17 cellular contexts compared by ENCODE assay signal in the genomic region with DNA sequence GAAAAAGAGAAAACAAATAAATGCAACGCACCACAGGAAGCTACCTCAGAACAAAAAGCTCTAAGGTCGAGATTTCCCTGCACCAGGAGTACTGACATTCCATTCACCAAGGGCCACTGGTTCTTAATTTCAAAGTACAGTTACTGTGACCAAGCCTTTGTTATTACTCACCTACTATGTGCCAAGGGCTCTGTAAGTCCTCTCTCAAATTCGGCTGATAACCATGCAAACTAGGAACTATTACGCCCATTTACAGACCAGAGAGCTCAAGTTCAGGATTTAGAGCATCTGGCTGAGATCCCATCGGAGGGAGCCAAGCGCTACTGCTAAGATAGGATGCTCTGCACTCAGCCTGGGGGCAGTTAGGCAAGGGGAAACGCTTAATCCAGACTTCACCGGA. TPM values are rescaled to one million over a fixed set of nuclear protein-coding genes. Genes with fewer than 3 reads are reported as not detected.
DNase-seq lines count a peak whose midpoint lies in the region; ATAC-seq and TF ChIP-seq lines count a peak whose summit lies in the region.
"Had no signal": no experiment of that assay in that cellular context is flagged by ENCODE, and none has a peak within 500 bp of the region (broad histone marks: within the 10 kb centered on the region; RNA-seq: fewer than 3 reads in every experiment).

No MANE protein-coding gene starts in this region.

- no peak overlapping the region for H4K8ac ChIP-seq in mesenchymal stem cell (ENCODE audit: low read length)

- no peaks in the 10 kb centered on the region; the same call in 1 of the 2 replicates for H3K36me3 ChIP-seq in HUES48 (ENCODE audit: control insufficient read depth, insufficient read depth, low read length)
- H3K36me3 ChIP-seq in mesenchymal stem cell (ENCODE audit: control insufficient read depth in 1 of 2, insufficient read depth in 2 of 2, low read depth in 1 of 2, low read length in 2 of 2): no peaks in the 10 kb centered on the region
- H3K36me3 ChIP-seq in transverse colon: no peaks in the 10 kb centered on the region
- H3K36me3 ChIP-seq: right lobe of liver had no signal

- H3K4me3 ChIP-seq in HUES48 (ENCODE audit: low read depth, low read length): no peak overlapping the region
- no peak overlapping the region for H3K4me3 ChIP-seq in mesenchymal stem cell (ENCODE audit: insufficient read depth in 1 of 2, low read depth in 1 of 2, low read length in 2 of 2)
- no peak overlapping the region for H3K4me3 ChIP-seq in transverse colon
- H3K4me3 ChIP-seq: mucosa of descending colon, right lobe of liver had no signal

- H3K9ac ChIP-seq in HUES48 (ENCODE audit: low read depth, low read length) (no peak overlapping the region), mesenchymal stem cell (ENCODE audit: low read length) (no peak overlapping the region)

- H3K9me3 ChIP-seq in HUES48 (ENCODE audit: control insufficient read depth, insufficient read depth, low read length) (no peaks in the 10 kb centered on the region), mesenchymal stem cell (ENCODE audit: control insufficient read depth, low read length) (no peaks in the 10 kb centered on the region), transverse colon (no peaks in the 10 kb centered on the region)
- H3K9me3 ChIP-seq: mucosa of descending colon, right lobe of liver had no signal

- H3K4me2 ChIP-seq in mesenchymal stem cell (ENCODE audit: low read length, poor library complexity, severe bottlenecking): no peak overlapping the region

- no peak overlapping the region for H2BK15ac ChIP-seq in mesenchymal stem cell (ENCODE audit: low read depth, poor library complexity, severe bottlenecking)

- ATAC-seq in HG02588 (IDR thresholded peaks at IDR 0.05; ENCODE audit: unreplicated experiment) (no peak), HG03378 (IDR thresholded peaks at IDR 0.05; ENCODE audit: unreplicated experiment) (no peak)
- ATAC-seq: right lobe of liver; stimulated activated naive CD8-positive, alpha-beta T cell treated with anti-CD3 and anti-CD28 coated beads, Interleukin-15, amount 100 ng/mL, for 72 hours had no signal

- in situ Hi-C loops in transverse colon (cut with MboI; ENCODE audit: low pct_ligation_motif_present in 1 of 4, low pct_unique_long_range_greater_than_20kb in 1 of 4, low sequenced_read_pairs in 3 of 4): loop anchor here (25.0 kb wide), 3 partner anchors 207 to 257 kb away; no protein-coding TSS in a partner anchor

- H3K4me1 ChIP-seq in HUES48 (ENCODE audit: control insufficient read depth, insufficient read depth, low read length) (peaks cover 23% of the 10 kb centered on the region), mesenchymal stem cell (ENCODE audit: control insufficient read depth, insufficient read depth, low read depth, low read length) (peaks cover 6% of the 10 kb centered on the region), transverse colon (peaks cover 0 to 56% (median 29%) of the 10 kb centered on the region in 4 donors)

- peak overlapping the region; percentile 8 for H3K27ac ChIP-seq in HUES48 (ENCODE audit: low read depth, low read length)
- H3K27ac ChIP-seq in mesenchymal stem cell (ENCODE audit: low read length, poor library complexity, severe bottlenecking): no peak overlapping the region
- peak overlapping the region; percentile 77 to 92 (median 90) for H3K27ac ChIP-seq in transverse colon
- H3K27ac ChIP-seq: right lobe of liver had no signal

- intact Hi-C loops in transverse colon (cut with DNase I; ENCODE audit: low total_unique reads): no loop called here

- peak overlapping the region; percentile 85 for H2AK5ac ChIP-seq in mesenchymal stem cell (ENCODE audit: low read length, severe bottlenecking)

- TF ChIP-seq POLR2A in transverse colon (IDR thresholded peaks at IDR 0.05): no peak

- no peak for TF ChIP-seq CTCF in brain (conservative IDR thresholded peaks at IDR 0.05)
- TF ChIP-seq CTCF in transverse colon (IDR thresholded peaks at IDR 0.05): no peak

- no peak overlapping the region for H2BK120ac ChIP-seq in mesenchymal stem cell (ENCODE audit: low read depth, low read length)

- peaks cover 52% of the 10 kb centered on the region for H3K4me1 Mint-ChIP-seq in brain

- no peak overlapping the region for H2BK12ac ChIP-seq in mesenchymal stem cell (ENCODE audit: low read length in 2 of 2)

- peaks cover 26% of the 10 kb centered on the region for H3K27me3 Mint-ChIP-seq in brain

- TF ChIP-seq EP300 in transverse colon (IDR thresholded peaks at IDR 0.05; ENCODE audit: low read depth): no peak

- peak overlapping the region in 3 of 5 experiments; percentile 54 to 79 (median 63) for H3K27ac Mint-ChIP-seq in brain
- H3K27ac Mint-ChIP-seq: stimulated activated naive CD8-positive, alpha-beta T cell treated with anti-CD3 and anti-CD28 coated beads, Interleukin-15, amount 100 ng/mL, for 72 hours had no signal

- no peak overlapping the region for H2BK5ac ChIP-seq in mesenchymal stem cell (ENCODE audit: low read depth, low read length, poor library complexity, severe bottlenecking)

- no peak overlapping the region for H3K23ac ChIP-seq in mesenchymal stem cell (ENCODE audit: low read length in 2 of 2)

- no peaks in the 10 kb centered on the region for H3K36me3 Mint-ChIP-seq in brain

- H4K91ac ChIP-seq in mesenchymal stem cell (ENCODE audit: low read length): no peak overlapping the region

- H3K14ac ChIP-seq in mesenchymal stem cell (ENCODE audit: low read length in 2 of 2): no peak overlapping the region

- 64% methylated on average over 8 of the region's 8 CpGs for WGBS in mesenchymal stem cell
- 67% methylated on average over 1 to 7 of the region's 8 CpGs for whole genome bisulfite sequencing in transverse colon (ENCODE audit: low coverage in 1 of 2), 2 donors

- no peaks in the 10 kb centered on the region for H3K9me3 Mint-ChIP-seq in brain
- H3K9me3 Mint-ChIP-seq: stimulated activated naive CD8-positive, alpha-beta T cell treated with anti-CD3 and anti-CD28 coated beads, Interleukin-15, amount 100 ng/mL, for 72 hours had no signal

- peak overlapping the region; percentile 28 to 49 for H3K18ac ChIP-seq in mesenchymal stem cell (ENCODE audit: low read depth in 1 of 2, low read length in 2 of 2)

- H3K4me3 Mint-ChIP-seq in brain: peak overlapping the region in 2 of 5 experiments; percentile 19 to 76
- H3K4me3 Mint-ChIP-seq: stimulated activated naive CD8-positive, alpha-beta T cell treated with anti-CD3 and anti-CD28 coated beads, Interleukin-15, amount 100 ng/mL, for 72 hours had no signal

- DNase-seq in mesenchymal stem cell (no peak), transverse colon (no peak), NCI-H1694 treated with DMSO at 0.1 percent for 48 hours (lab: John Stamatoyannopoulos, UW) (no peak)
- DNase-seq: activated CD4-positive, alpha-beta T cell treated with anti-CD3 and anti-CD28 coated beads for 4 hours; activated gamma-delta T cell; AML-193; amniotic stem cell; mucosa of descending colon; NCI-H1048; occipital lobe; right lobe of liver; stimulated activated CD4-positive, alpha-beta T cell treated with anti-CD3 and anti-CD28 coated beads, Interleukin-1b, Interleukin-23, amount 100 ng/mL, for 48 hours; stimulated activated naive CD8-positive, alpha-beta T cell treated with anti-CD3 and anti-CD28 coated beads, Interleukin-15, amount 100 ng/mL, for 72 hours had no signal

- peaks cover 9% of the 10 kb centered on the region for H3K79me1 ChIP-seq in mesenchymal stem cell (replicated peaks; ENCODE audit: low read length, poor library complexity, severe bottlenecking)

- H3K4ac ChIP-seq in mesenchymal stem cell (ENCODE audit: low read depth in 1 of 2, low read length in 2 of 2): peak overlapping the region in 1 of 2 experiments; percentile 6

- H3K27me3 ChIP-seq in HUES48 (ENCODE audit: control insufficient read depth, insufficient read depth, low read length): peaks cover 19% of the 10 kb centered on the region
- H3K27me3 ChIP-seq in mesenchymal stem cell (ENCODE audit: control insufficient read depth in 1 of 2, insufficient read depth in 1 of 2, low read length in 2 of 2): no peaks in the 10 kb centered on the region
- H3K27me3 ChIP-seq in transverse colon: peaks cover 40% of the 10 kb centered on the region

- H2AFZ ChIP-seq in mesenchymal stem cell (ENCODE audit: low read depth, low read length): no peak overlapping the region

RNA-seq across cellular contexts. Expression of a gene that starts 5.6 kb away (rescaled TPM):
- 39.3 TPM for polyA plus RNA-seq in brain (ENCODE audit: insufficient read depth, low read depth, low replicate concordance)
- polyA plus RNA-seq in mesenchymal stem cell (2013, experiment 1 of 2): 73.4 TPM
- 68.5 TPM for polyA plus RNA-seq in mesenchymal stem cell (2013, experiment 2 of 2)
- 100 to 1,000 TPM in 1 of 4 donors, 10 to 100 TPM in 3; 51.6 to 190 (median 72.9) TPM for total RNA-seq in transverse colon
